Comparison of ENCODE assay signal across 1 cellular context in the genomic region with DNA sequence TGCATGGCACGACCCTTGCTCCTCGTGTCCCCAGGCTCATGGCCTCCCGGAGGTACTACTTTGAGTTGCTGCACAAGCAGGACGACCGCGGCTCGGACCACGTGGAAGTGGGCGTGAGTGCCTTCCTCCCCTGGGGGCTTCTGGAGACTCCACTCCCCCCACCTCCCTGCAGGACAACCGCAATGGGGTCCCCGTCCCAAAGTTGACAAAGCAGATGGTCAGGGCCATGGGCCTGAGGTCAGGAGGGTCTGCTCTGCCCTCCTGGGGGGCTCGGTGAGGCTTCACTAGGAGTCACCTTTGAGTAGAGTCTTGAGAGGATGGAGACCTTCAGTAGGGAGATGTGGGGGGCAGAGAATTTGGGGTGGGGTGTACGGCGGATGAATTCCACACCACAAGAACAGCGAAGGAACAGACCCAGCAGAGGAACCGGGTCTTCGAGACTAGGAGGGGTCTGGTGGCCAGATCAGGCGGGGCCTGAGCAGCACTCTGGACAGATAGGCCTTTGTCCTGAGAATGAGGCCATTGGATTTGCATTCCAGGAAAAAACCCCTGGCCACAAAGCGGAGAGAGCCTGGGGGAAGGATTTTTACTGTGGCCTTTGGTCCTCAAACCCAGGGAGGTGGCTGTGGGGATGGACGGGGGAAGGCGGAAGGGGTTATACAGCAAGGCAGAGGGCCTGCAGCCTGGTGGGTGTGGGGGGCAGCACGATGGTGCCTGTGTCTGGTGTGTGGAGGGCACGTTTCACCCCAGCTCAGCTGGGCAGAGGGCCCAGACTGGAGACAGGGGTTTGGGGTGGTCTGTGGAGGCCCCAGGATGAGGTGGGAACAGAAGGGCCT.
A peak's percentile ranks its signal among the peaks of the same experiment; 100 is the strongest.
TF ChIP-seq lines count a peak whose summit lies in the region.

No MANE protein-coding gene starts in this region.

TF ChIP-seq in HepG2, 621 proteins besides CTCF, POLR2A, EP300 and RAD21 (continued from another document and continues in another):
- TF ChIP-seq, protein P1, sequence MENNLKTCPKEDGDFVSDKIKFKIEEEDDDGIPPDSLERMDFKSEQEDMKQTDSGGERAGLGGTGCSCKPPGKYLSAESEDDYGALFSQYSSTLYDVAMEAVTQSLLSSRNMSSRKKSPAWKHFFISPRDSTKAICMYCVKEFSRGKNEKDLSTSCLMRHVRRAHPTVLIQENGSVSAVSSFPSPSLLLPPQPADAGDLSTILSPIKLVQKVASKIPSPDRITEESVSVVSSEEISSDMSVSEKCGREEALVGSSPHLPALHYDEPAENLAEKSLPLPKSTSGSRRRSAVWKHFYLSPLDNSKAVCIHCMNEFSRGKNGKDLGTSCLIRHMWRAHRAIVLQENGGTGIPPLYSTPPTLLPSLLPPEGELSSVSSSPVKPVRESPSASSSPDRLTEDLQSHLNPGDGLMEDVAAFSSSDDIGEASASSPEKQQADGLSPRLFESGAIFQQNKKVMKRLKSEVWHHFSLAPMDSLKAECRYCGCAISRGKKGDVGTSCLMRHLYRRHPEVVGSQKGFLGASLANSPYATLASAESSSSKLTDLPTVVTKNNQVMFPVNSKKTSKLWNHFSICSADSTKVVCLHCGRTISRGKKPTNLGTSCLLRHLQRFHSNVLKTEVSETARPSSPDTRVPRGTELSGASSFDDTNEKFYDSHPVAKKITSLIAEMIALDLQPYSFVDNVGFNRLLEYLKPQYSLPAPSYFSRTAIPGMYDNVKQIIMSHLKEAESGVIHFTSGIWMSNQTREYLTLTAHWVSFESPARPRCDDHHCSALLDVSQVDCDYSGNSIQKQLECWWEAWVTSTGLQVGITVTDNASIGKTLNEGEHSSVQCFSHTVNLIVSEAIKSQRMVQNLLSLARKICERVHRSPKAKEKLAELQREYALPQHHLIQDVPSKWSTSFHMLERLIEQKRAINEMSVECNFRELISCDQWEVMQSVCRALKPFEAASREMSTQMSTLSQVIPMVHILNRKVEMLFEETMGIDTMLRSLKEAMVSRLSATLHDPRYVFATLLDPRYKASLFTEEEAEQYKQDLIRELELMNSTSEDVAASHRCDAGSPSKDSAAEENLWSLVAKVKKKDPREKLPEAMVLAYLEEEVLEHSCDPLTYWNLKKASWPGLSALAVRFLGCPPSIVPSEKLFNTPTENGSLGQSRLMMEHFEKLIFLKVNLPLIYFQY (CRISPR knock-in tag; IDR thresholded peaks at IDR 0.05; ENCODE audit: borderline replicate concordance): 0 out of 2 replicates have a peak, but pooled peaks have one; percentile 39
- TF ChIP-seq HOXA3 (CRISPR knock-in tag; IDR thresholded peaks at IDR 0.05) (peak; percentile 36; the same call in 1 of the 2 replicates), SETDB1 (CRISPR knock-in tag; IDR thresholded peaks at IDR 0.05; ENCODE audit: borderline replicate concordance) (no peak), POLR2G (IDR thresholded peaks at IDR 0.05; ENCODE audit: low read depth, low read length) (peak; percentile 79), ATF1 (CRISPR knock-in tag; IDR thresholded peaks at IDR 0.05) (no peak), ZBTB39 (CRISPR knock-in tag; IDR thresholded peaks at IDR 0.05) (no peak), GABPB1 (CRISPR knock-in tag; IDR thresholded peaks at IDR 0.05) (no peak; the same call in 1 of the 2 replicates), REST (IDR thresholded peaks at IDR 0.05; ENCODE audit: borderline replicate concordance in 1 of 2, low read depth in 1 of 2, low read length in 2 of 2) (peak in 1 of 2 experiments; percentile 15; a peak in 1 of 4 replicates), PITX1 (CRISPR knock-in tag; IDR thresholded peaks at IDR 0.05) (peak; percentile 66), ZNF274 (CRISPR knock-in tag; IDR thresholded peaks at IDR 0.05) (no peak), ZC3H4 (CRISPR knock-in tag; IDR thresholded peaks at IDR 0.05; ENCODE audit: borderline replicate concordance) (no peak), ZNF747 (CRISPR knock-in tag; IDR thresholded peaks at IDR 0.05; ENCODE audit: borderline replicate concordance) (peak; percentile 62; the same call in 1 of the 2 replicates), PRMT3 (CRISPR knock-in tag; IDR thresholded peaks at IDR 0.05; ENCODE audit: borderline replicate concordance, low read depth) (no peak), NRL (CRISPR knock-in tag; IDR thresholded peaks at IDR 0.05; ENCODE audit: borderline replicate concordance) (peak; percentile 63; the same call in 1 of the 2 replicates), STAT6 (CRISPR knock-in tag; IDR thresholded peaks at IDR 0.05; ENCODE audit: borderline replicate concordance) (no peak), ZNF839 (CRISPR knock-in tag; IDR thresholded peaks at IDR 0.05; ENCODE audit: borderline replicate concordance) (no peak), ZNF367 (CRISPR knock-in tag; IDR thresholded peaks at IDR 0.05; ENCODE audit: borderline replicate concordance) (no peak)
- TF ChIP-seq, protein P2, sequence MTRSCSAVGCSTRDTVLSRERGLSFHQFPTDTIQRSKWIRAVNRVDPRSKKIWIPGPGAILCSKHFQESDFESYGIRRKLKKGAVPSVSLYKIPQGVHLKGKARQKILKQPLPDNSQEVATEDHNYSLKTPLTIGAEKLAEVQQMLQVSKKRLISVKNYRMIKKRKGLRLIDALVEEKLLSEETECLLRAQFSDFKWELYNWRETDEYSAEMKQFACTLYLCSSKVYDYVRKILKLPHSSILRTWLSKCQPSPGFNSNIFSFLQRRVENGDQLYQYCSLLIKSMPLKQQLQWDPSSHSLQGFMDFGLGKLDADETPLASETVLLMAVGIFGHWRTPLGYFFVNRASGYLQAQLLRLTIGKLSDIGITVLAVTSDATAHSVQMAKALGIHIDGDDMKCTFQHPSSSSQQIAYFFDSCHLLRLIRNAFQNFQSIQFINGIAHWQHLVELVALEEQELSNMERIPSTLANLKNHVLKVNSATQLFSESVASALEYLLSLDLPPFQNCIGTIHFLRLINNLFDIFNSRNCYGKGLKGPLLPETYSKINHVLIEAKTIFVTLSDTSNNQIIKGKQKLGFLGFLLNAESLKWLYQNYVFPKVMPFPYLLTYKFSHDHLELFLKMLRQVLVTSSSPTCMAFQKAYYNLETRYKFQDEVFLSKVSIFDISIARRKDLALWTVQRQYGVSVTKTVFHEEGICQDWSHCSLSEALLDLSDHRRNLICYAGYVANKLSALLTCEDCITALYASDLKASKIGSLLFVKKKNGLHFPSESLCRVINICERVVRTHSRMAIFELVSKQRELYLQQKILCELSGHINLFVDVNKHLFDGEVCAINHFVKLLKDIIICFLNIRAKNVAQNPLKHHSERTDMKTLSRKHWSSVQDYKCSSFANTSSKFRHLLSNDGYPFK (CRISPR knock-in tag; IDR thresholded peaks at IDR 0.05; ENCODE audit: borderline replicate concordance): no peak
- TF ChIP-seq, protein P3, sequence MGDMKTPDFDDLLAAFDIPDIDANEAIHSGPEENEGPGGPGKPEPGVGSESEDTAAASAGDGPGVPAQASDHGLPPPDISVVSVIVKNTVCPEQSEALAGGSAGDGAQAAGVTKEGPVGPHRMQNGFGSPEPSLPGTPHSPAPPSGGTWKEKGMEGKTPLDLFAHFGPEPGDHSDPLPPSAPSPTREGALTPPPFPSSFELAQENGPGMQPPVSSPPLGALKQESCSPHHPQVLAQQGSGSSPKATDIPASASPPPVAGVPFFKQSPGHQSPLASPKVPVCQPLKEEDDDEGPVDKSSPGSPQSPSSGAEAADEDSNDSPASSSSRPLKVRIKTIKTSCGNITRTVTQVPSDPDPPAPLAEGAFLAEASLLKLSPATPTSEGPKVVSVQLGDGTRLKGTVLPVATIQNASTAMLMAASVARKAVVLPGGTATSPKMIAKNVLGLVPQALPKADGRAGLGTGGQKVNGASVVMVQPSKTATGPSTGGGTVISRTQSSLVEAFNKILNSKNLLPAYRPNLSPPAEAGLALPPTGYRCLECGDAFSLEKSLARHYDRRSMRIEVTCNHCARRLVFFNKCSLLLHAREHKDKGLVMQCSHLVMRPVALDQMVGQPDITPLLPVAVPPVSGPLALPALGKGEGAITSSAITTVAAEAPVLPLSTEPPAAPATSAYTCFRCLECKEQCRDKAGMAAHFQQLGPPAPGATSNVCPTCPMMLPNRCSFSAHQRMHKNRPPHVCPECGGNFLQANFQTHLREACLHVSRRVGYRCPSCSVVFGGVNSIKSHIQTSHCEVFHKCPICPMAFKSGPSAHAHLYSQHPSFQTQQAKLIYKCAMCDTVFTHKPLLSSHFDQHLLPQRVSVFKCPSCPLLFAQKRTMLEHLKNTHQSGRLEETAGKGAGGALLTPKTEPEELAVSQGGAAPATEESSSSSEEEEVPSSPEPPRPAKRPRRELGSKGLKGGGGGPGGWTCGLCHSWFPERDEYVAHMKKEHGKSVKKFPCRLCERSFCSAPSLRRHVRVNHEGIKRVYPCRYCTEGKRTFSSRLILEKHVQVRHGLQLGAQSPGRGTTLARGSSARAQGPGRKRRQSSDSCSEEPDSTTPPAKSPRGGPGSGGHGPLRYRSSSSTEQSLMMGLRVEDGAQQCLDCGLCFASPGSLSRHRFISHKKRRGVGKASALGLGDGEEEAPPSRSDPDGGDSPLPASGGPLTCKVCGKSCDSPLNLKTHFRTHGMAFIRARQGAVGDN (CRISPR knock-in tag; IDR thresholded peaks at IDR 0.05): peak; percentile 89
- TF ChIP-seq, protein P4, sequence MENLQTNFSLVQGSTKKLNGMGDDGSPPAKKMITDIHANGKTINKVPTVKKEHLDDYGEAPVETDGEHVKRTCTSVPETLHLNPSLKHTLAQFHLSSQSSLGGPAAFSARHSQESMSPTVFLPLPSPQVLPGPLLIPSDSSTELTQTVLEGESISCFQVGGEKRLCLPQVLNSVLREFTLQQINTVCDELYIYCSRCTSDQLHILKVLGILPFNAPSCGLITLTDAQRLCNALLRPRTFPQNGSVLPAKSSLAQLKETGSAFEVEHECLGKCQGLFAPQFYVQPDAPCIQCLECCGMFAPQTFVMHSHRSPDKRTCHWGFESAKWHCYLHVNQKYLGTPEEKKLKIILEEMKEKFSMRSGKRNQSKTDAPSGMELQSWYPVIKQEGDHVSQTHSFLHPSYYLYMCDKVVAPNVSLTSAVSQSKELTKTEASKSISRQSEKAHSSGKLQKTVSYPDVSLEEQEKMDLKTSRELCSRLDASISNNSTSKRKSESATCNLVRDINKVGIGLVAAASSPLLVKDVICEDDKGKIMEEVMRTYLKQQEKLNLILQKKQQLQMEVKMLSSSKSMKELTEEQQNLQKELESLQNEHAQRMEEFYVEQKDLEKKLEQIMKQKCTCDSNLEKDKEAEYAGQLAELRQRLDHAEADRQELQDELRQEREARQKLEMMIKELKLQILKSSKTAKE (CRISPR knock-in tag; IDR thresholded peaks at IDR 0.05; ENCODE audit: borderline replicate concordance): 0 out of 2 replicates have a peak, but pooled peaks have one; percentile 41
- TF ChIP-seq, protein P5, sequence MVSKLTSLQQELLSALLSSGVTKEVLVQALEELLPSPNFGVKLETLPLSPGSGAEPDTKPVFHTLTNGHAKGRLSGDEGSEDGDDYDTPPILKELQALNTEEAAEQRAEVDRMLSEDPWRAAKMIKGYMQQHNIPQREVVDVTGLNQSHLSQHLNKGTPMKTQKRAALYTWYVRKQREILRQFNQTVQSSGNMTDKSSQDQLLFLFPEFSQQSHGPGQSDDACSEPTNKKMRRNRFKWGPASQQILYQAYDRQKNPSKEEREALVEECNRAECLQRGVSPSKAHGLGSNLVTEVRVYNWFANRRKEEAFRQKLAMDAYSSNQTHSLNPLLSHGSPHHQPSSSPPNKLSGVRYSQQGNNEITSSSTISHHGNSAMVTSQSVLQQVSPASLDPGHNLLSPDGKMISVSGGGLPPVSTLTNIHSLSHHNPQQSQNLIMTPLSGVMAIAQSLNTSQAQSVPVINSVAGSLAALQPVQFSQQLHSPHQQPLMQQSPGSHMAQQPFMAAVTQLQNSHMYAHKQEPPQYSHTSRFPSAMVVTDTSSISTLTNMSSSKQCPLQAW (CRISPR knock-in tag; IDR thresholded peaks at IDR 0.05): peak; percentile 70; the same call in 1 of the 2 replicates
